Comparison of ENCODE assay signal across 1 cellular context in genomic region chr20:32482251-32483220, GRCh38.
TF ChIP-seq lines count a peak whose summit lies in the region.

No MANE protein-coding gene starts in this region.

TF ChIP-seq in HepG2, 621 proteins besides CTCF, POLR2A, EP300 and RAD21 (continued from another document and continues in another):
- TF ChIP-seq ZNF784 (CRISPR knock-in tag; IDR thresholded peaks at IDR 0.05; ENCODE audit: borderline replicate concordance) = no peak
- TF ChIP-seq CHD4 (IDR thresholded peaks at IDR 0.05; ENCODE audit: borderline replicate concordance, low read length) = no peak
- no peak for TF ChIP-seq RFX3 (CRISPR knock-in tag; IDR thresholded peaks at IDR 0.05)
- peak; percentile 47 for TF ChIP-seq ZNF883 (CRISPR knock-in tag; IDR thresholded peaks at IDR 0.05; ENCODE audit: not compliant biosample characterization)
- no peak for TF ChIP-seq EZH2 (conservative IDR thresholded peaks at IDR 0.05; ENCODE audit: low read depth, low read length)
- TF ChIP-seq ZNF737 (CRISPR knock-in tag; IDR thresholded peaks at IDR 0.05; ENCODE audit: borderline replicate concordance) = no peak
- TF ChIP-seq ZNF205 (CRISPR knock-in tag; IDR thresholded peaks at IDR 0.05) = no peak
- TF ChIP-seq NFE2L2 (IDR thresholded peaks at IDR 0.05; ENCODE audit: low read length) = no peak
- TF ChIP-seq ZNF710 (CRISPR knock-in tag; IDR thresholded peaks at IDR 0.05; ENCODE audit: borderline replicate concordance) = peak; percentile 42; the same call in 1 of the 2 replicates
- TF ChIP-seq BCLAF1 (IDR thresholded peaks at IDR 0.05) = no peak
- no peak for TF ChIP-seq ZBTB3 (CRISPR knock-in tag; IDR thresholded peaks at IDR 0.05; ENCODE audit: borderline replicate concordance, low read depth)
- TF ChIP-seq ZBTB8A (CRISPR knock-in tag; IDR thresholded peaks at IDR 0.05; ENCODE audit: borderline replicate concordance, low read depth) = no peak
- TF ChIP-seq, protein P1, sequence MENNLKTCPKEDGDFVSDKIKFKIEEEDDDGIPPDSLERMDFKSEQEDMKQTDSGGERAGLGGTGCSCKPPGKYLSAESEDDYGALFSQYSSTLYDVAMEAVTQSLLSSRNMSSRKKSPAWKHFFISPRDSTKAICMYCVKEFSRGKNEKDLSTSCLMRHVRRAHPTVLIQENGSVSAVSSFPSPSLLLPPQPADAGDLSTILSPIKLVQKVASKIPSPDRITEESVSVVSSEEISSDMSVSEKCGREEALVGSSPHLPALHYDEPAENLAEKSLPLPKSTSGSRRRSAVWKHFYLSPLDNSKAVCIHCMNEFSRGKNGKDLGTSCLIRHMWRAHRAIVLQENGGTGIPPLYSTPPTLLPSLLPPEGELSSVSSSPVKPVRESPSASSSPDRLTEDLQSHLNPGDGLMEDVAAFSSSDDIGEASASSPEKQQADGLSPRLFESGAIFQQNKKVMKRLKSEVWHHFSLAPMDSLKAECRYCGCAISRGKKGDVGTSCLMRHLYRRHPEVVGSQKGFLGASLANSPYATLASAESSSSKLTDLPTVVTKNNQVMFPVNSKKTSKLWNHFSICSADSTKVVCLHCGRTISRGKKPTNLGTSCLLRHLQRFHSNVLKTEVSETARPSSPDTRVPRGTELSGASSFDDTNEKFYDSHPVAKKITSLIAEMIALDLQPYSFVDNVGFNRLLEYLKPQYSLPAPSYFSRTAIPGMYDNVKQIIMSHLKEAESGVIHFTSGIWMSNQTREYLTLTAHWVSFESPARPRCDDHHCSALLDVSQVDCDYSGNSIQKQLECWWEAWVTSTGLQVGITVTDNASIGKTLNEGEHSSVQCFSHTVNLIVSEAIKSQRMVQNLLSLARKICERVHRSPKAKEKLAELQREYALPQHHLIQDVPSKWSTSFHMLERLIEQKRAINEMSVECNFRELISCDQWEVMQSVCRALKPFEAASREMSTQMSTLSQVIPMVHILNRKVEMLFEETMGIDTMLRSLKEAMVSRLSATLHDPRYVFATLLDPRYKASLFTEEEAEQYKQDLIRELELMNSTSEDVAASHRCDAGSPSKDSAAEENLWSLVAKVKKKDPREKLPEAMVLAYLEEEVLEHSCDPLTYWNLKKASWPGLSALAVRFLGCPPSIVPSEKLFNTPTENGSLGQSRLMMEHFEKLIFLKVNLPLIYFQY (CRISPR knock-in tag; IDR thresholded peaks at IDR 0.05; ENCODE audit: borderline replicate concordance) = 0 out of 2 replicates have a peak, but pooled peaks have one; percentile 73
- TF ChIP-seq ZNF18 (CRISPR knock-in tag; IDR thresholded peaks at IDR 0.05; ENCODE audit: insufficient replicate concordance) = peak; percentile 30
- TF ChIP-seq ZNF224 (CRISPR knock-in tag; IDR thresholded peaks at IDR 0.05) = no peak
- peak; percentile 78 for TF ChIP-seq U2AF1 (optimal IDR thresholded peaks at IDR 0.05; ENCODE audit: low read depth, low read length)
- 0 out of 2 replicates have a peak, but pooled peaks have one; percentile 48 for TF ChIP-seq ZNF317 (CRISPR knock-in tag; IDR thresholded peaks at IDR 0.05)
- no peak for TF ChIP-seq FUBP1 (CRISPR knock-in tag; IDR thresholded peaks at IDR 0.05; ENCODE audit: borderline replicate concordance)
- no peak for TF ChIP-seq NFRKB (IDR thresholded peaks at IDR 0.05)
- TF ChIP-seq HIVEP1 (CRISPR knock-in tag; IDR thresholded peaks at IDR 0.05) = peak; percentile 88
- TF ChIP-seq, protein P2, sequence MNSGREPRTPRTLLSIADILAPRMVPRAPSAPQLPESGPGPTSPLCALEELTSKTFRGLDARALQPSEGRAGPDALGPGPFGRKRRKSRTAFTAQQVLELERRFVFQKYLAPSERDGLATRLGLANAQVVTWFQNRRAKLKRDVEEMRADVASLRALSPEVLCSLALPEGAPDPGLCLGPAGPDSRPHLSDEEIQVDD (CRISPR knock-in tag; IDR thresholded peaks at IDR 0.05; ENCODE audit: borderline replicate concordance) = no peak; the same call in 1 of the 2 replicates
- no peak for TF ChIP-seq RBM22 (optimal IDR thresholded peaks at IDR 0.05; ENCODE audit: low read length)
- TF ChIP-seq SRSF1 (optimal IDR thresholded peaks at IDR 0.05; ENCODE audit: low read depth, low read length) = no peak
- TF ChIP-seq RARG (CRISPR knock-in tag; IDR thresholded peaks at IDR 0.05; ENCODE audit: low read depth) = no peak
- no peak for TF ChIP-seq STAG1 (CRISPR knock-in tag; IDR thresholded peaks at IDR 0.05)
- no peak for TF ChIP-seq ZNF646 (CRISPR knock-in tag; IDR thresholded peaks at IDR 0.05)
- no peak for TF ChIP-seq IKZF1 (IDR thresholded peaks at IDR 0.05)
- no peak for TF ChIP-seq ZNF432 (CRISPR knock-in tag; IDR thresholded peaks at IDR 0.05; ENCODE audit: borderline replicate concordance)
- peak; percentile 76 for TF ChIP-seq ZFY (CRISPR knock-in tag; IDR thresholded peaks at IDR 0.05)
- no peak for TF ChIP-seq ZNF674 (CRISPR knock-in tag; IDR thresholded peaks at IDR 0.05; ENCODE audit: low read depth)
- 0 out of 2 replicates have a peak, but pooled peaks have one; percentile 29 for TF ChIP-seq ZNF143 (CRISPR knock-in tag; IDR thresholded peaks at IDR 0.05)
- TF ChIP-seq IRX3 (CRISPR knock-in tag; IDR thresholded peaks at IDR 0.05; ENCODE audit: borderline replicate concordance, low read depth) = peak; percentile 66; the same call in 1 of the 2 replicates
- no peak for TF ChIP-seq FOSL1 (CRISPR knock-in tag; IDR thresholded peaks at IDR 0.05; ENCODE audit: borderline replicate concordance)
- TF ChIP-seq DPF2 (CRISPR knock-in tag; IDR thresholded peaks at IDR 0.05; ENCODE audit: borderline replicate concordance, low read depth) = no peak
- peak; percentile 75 for TF ChIP-seq MED13 (CRISPR knock-in tag; IDR thresholded peaks at IDR 0.05)
- no peak for TF ChIP-seq NAIF1 (CRISPR knock-in tag; IDR thresholded peaks at IDR 0.05; ENCODE audit: borderline replicate concordance)
- TF ChIP-seq, protein P3, sequence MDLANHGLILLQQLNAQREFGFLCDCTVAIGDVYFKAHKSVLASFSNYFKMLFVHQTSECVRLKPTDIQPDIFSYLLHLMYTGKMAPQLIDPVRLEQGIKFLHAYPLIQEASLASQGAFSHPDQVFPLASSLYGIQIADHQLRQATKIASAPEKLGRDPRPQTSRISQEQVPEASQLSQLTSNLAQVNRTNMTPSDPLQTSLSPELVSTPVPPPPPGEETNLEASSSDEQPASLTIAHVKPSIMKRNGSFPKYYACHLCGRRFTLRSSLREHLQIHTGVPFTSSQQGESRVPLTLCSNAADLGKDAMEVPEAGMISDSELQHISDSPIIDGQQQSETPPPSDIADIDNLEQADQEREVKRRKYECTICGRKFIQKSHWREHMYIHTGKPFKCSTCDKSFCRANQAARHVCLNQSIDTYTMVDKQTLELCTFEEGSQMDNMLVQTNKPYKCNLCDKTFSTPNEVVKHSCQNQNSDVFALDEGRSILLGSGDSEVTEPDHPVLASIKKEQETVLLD (CRISPR knock-in tag; IDR thresholded peaks at IDR 0.05; ENCODE audit: low read depth) = peak; percentile 77; the same call in 1 of the 2 replicates
- TF ChIP-seq ATF7-NPFF (CRISPR knock-in tag; IDR thresholded peaks at IDR 0.05; ENCODE audit: low read depth) = peak; percentile 87
